In genomic region chr20:62832212-62832922, GRCh38 we compare ENCODE assay signal across 8 cellular contexts. TPM values are rescaled to one million over a fixed set of nuclear protein-coding genes. Genes with fewer than 3 reads are reported as not detected.
DNase-seq lines count a peak whose midpoint lies in the region; ATAC-seq and TF ChIP-seq lines count a peak whose summit lies in the region.

No MANE protein-coding gene starts in this region.

- peaks cover 7% of the 10 kb centered on the region for H3K4me1 ChIP-seq in upper lobe of right lung

- H3K9me3 ChIP-seq in upper lobe of right lung = no peaks in the 10 kb centered on the region

- TF ChIP-seq CTCF in upper lobe of right lung (IDR thresholded peaks at IDR 0.05) = no peak

- H3K36me3 ChIP-seq in upper lobe of right lung = no peaks in the 10 kb centered on the region

- H3K27me3 ChIP-seq in upper lobe of right lung = no peaks in the 10 kb centered on the region

- ATAC-seq in HG03097 (IDR thresholded peaks at IDR 0.05; ENCODE audit: low FRiP score, unreplicated experiment) (peak; percentile 38), left ventricle myocardium superior (peak; percentile 23), upper lobe of right lung (peak; percentile 59)

- DNase-seq in activated CD4-positive, alpha-beta T cell treated with anti-CD3 and anti-CD28 coated beads for 48 hours = peak; percentile 65
- DNase-seq in activated CD4-positive, alpha-beta T cell treated with anti-CD3 and anti-CD28 coated beads, Interleukin-2, amount 50 U/mL, for 4 hours = no peak
- peak; percentile 87 for DNase-seq in SIG-M5 (lab: John Stamatoyannopoulos, UW)
- peak; percentile 48 for DNase-seq in left ventricle myocardium superior
- no peak for DNase-seq in upper lobe of right lung
- DNase-seq in cerebellar cortex (ENCODE audit: low spot score) = no peak
- DNase-seq in medulla oblongata (ENCODE audit: extremely low spot score) = no peak

- H3K4me3 ChIP-seq in upper lobe of right lung = no peak overlapping the region

- intact Hi-C loops in left ventricle myocardium superior (cut with micrococcal nuclease) = no loop called here
- intact Hi-C loops in upper lobe of right lung (cut with DNase I) = no loop called here

- no peak overlapping the region for H3K27ac ChIP-seq in upper lobe of right lung

RNA-seq across cellular contexts. Expression of gene COL9A3, which starts 15.5 kb away (rescaled TPM):
- total RNA-seq in left ventricle myocardium superior (2.9 TPM), upper lobe of right lung (1.1 TPM)

RNA-seq across cellular contexts. Expression of gene OGFR, which starts 27.7 kb away (rescaled TPM):
- 21.0 TPM for total RNA-seq in left ventricle myocardium superior
- total RNA-seq in upper lobe of right lung = 58.2 TPM

RNA-seq across cellular contexts. Expression of gene TCFL5, which starts 29.3 kb away (rescaled TPM):
- 6.1 TPM for total RNA-seq in left ventricle myocardium superior
- total RNA-seq in upper lobe of right lung = 7.8 TPM

RNA-seq across cellular contexts. Expression of gene MRGBP, which starts 36.1 kb away (rescaled TPM):
- total RNA-seq in left ventricle myocardium superior (11.1 TPM), upper lobe of right lung (8.8 TPM)

Comparison
In these comparisons a context has a peak if more than half of its experiments do, and no peak if none do; other contexts are left out.
1. DNase-seq: peak in activated CD4-positive, alpha-beta T cell treated with anti-CD3 and anti-CD28 coated beads for 48 hours (single experiment), SIG-M5 (single experiment) and left ventricle myocardium superior (single experiment); none in activated CD4-positive, alpha-beta T cell treated with anti-CD3 and anti-CD28 coated beads, Interleukin-2, amount 50 U/mL, for 4 hours (0 of 2), upper lobe of right lung (single experiment), cerebellar cortex (single experiment) and medulla oblongata (single experiment).
2. Peak in every context shown above with its lines, with median percentiles within 50 percentile points of each other: ATAC-seq.